ENCODE assay signal across 27 cellular contexts in genomic region chr12:67999244-67999643, GRCh38. TPM values are rescaled to one million over a fixed set of nuclear protein-coding genes. Genes with fewer than 3 reads are reported as not detected.
"Had no signal": no experiment of that assay in that cellular context is flagged by ENCODE, and none has a peak within 500 bp of the region (broad histone marks: within the 10 kb centered on the region; RNA-seq: fewer than 3 reads in every experiment).

No MANE protein-coding gene starts in this region.

- DNase-seq: Kasumi-1, MV-4-11, NCI-H1048, NCI-H1105, NCI-H1417, NCI-H1436 treated with DMSO at 0.1 percent for 48 hours, NCI-H1694, NCI-H187 treated with DMSO at 0.1 percent for 48 hours, NCI-H2029 treated with DMSO at 0.1 percent for 48 hours, NCI-H2171 treated with DMSO at 0.1 percent for 48 hours, NCI-H2227 treated with DMSO at 0.1 percent for 48 hours, NCI-H524 treated with DMSO at 0.1 percent for 48 hours, NCI-H69, NCI-H774, PC-3, SHP77, SK-N-SH, SW 1271 had no signal

- H3K4me3 Mint-ChIP-seq: IgD-negative memory B cell had no signal

- ATAC-seq: K562, Panc1, PC-3 had no signal

- H3K27ac Mint-ChIP-seq: IgD-negative memory B cell had no signal

- H3K27ac ChIP-seq: HL-60, KMS-11, RWPE1 had no signal

- H3K4me3 ChIP-seq: K562 had no signal

- H3K9me3 Mint-ChIP-seq: IgD-negative memory B cell had no signal

- H3K27me3 Mint-ChIP-seq: IgD-negative memory B cell had no signal

- H3K9me3 ChIP-seq: SK-N-SH had no signal

RNA-seq across cellular contexts. Expression of gene IFNG-AS1, which starts 10.0 kb away (rescaled TPM):
- total RNA-seq: K562, MCF 10A, NCI-H460, PC-3, SK-MEL-5 had no signal
- polyA plus RNA-seq: K562, SK-N-SH had no signal
